Comparison of ENCODE assay signal across 2 cellular contexts in the genomic region with DNA sequence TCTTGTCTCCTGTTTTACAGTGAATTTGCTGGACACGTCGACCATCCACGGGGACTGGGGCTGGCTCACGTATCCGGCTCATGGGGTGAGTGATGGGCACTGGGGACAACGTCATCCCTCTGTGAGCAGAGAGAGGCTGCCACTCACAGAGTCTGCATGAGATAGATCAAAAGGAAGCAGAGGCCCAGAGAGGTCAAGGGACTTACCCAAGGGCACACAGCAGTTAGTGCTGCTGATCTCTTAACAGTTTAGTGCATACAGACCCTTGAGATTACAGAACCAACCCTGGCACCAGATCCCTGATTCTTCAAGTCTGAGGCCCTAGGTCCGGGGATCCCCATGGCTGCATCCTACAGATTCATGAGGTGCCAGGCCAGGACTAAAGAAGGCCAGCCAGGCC.
TF ChIP-seq lines count a peak whose summit lies in the region.

No MANE protein-coding gene starts in this region.

TF ChIP-seq in HepG2, 621 proteins besides CTCF, POLR2A, EP300 and RAD21:
- peak; percentile 93 for TF ChIP-seq ZNF768 (CRISPR knock-in tag; IDR thresholded peaks at IDR 0.05)
- TF ChIP-seq, protein P1, sequence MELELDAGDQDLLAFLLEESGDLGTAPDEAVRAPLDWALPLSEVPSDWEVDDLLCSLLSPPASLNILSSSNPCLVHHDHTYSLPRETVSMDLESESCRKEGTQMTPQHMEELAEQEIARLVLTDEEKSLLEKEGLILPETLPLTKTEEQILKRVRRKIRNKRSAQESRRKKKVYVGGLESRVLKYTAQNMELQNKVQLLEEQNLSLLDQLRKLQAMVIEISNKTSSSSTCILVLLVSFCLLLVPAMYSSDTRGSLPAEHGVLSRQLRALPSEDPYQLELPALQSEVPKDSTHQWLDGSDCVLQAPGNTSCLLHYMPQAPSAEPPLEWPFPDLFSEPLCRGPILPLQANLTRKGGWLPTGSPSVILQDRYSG (CRISPR knock-in tag; IDR thresholded peaks at IDR 0.05) = no peak

TF ChIP-seq in K562, 482 proteins besides CTCF, POLR2A, EP300 and RAD21:
- 0 out of 4 replicates have a peak, but pooled peaks of 1 of the 2 experiments have one; percentile 9 for TF ChIP-seq KDM1A (IDR thresholded peaks at IDR 0.05)
- TF ChIP-seq, protein P2, sequence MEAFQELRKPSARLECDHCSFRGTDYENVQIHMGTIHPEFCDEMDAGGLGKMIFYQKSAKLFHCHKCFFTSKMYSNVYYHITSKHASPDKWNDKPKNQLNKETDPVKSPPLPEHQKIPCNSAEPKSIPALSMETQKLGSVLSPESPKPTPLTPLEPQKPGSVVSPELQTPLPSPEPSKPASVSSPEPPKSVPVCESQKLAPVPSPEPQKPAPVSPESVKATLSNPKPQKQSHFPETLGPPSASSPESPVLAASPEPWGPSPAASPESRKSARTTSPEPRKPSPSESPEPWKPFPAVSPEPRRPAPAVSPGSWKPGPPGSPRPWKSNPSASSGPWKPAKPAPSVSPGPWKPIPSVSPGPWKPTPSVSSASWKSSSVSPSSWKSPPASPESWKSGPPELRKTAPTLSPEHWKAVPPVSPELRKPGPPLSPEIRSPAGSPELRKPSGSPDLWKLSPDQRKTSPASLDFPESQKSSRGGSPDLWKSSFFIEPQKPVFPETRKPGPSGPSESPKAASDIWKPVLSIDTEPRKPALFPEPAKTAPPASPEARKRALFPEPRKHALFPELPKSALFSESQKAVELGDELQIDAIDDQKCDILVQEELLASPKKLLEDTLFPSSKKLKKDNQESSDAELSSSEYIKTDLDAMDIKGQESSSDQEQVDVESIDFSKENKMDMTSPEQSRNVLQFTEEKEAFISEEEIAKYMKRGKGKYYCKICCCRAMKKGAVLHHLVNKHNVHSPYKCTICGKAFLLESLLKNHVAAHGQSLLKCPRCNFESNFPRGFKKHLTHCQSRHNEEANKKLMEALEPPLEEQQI (IDR thresholded peaks at IDR 0.05) = no peak
- TF ChIP-seq RBM25 (IDR thresholded peaks at IDR 0.05; ENCODE audit: low read depth, low read length, severe bottlenecking) = peak; percentile 89
- peak; percentile 87 for TF ChIP-seq ZFP36 (IDR thresholded peaks at IDR 0.05; ENCODE audit: low read depth, low read length, partially characterized antibody)
- TF ChIP-seq ZNF75A (CRISPR knock-in tag; IDR thresholded peaks at IDR 0.05) = no peak
